1 cellular context compared by ENCODE assay signal in the genomic region with DNA sequence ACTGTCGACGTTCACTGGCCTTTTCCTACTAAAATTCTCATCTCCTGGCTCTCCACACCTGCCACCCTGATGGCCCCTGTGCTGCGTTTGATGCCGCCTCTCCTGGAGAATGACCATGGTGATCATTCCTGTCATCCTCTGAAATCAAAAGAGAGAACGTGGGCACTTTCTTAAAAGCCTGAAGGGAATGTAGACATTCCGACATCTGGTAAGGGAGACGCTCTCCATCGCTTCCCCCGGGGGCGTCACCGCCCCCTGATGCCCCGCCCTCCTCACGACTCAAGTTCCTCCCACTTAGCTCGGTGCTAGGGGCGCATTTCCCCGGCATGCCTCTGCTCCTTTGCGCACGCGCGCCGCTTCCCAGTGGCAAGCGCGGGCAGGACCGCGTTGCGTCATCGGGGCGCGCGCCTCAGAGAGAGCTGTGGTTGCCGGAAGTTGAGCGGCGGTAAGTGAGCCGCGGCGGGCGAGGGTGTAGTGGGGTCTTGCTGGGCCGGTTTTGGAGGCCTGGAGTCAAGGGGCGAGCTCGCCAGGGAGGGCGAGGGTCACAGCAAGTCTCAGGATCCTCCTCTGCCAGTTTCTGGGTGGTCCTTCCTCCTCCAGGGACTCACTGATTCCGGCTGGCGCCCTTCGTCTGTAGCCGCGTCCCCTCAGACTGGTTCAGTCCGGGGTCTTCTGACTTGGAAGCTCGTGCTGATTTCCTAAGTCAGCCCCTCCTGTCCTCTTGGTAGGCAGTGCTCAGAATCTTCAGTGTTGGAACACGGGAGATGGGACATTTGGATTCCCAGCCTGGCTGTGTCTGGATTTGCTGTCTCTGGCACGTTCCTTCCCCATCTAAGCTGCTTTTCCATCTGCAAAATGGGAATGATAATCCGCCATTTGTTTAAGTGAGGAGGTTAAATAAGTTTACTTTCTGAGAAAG.
TF ChIP-seq lines count a peak whose summit lies in the region.

ATG7 (plus strand) TSS at position 412 of the 919 bp plus-strand sequence. CDS start 26,299 bp downstream, outside the sequence.

TF ChIP-seq in WTC11, 78 proteins besides CTCF, POLR2A, EP300 and RAD21 (continued from another document):
- TF ChIP-seq, protein P1, sequence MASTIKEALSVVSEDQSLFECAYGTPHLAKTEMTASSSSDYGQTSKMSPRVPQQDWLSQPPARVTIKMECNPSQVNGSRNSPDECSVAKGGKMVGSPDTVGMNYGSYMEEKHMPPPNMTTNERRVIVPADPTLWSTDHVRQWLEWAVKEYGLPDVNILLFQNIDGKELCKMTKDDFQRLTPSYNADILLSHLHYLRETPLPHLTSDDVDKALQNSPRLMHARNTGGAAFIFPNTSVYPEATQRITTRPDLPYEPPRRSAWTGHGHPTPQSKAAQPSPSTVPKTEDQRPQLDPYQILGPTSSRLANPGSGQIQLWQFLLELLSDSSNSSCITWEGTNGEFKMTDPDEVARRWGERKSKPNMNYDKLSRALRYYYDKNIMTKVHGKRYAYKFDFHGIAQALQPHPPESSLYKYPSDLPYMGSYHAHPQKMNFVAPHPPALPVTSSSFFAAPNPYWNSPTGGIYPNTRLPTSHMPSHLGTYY (CRISPR knock-in tag; IDR thresholded peaks at IDR 0.05) = no peak
- TF ChIP-seq PRRX2 (CRISPR knock-in tag; IDR thresholded peaks at IDR 0.05) = no peak
- TF ChIP-seq, protein P2, sequence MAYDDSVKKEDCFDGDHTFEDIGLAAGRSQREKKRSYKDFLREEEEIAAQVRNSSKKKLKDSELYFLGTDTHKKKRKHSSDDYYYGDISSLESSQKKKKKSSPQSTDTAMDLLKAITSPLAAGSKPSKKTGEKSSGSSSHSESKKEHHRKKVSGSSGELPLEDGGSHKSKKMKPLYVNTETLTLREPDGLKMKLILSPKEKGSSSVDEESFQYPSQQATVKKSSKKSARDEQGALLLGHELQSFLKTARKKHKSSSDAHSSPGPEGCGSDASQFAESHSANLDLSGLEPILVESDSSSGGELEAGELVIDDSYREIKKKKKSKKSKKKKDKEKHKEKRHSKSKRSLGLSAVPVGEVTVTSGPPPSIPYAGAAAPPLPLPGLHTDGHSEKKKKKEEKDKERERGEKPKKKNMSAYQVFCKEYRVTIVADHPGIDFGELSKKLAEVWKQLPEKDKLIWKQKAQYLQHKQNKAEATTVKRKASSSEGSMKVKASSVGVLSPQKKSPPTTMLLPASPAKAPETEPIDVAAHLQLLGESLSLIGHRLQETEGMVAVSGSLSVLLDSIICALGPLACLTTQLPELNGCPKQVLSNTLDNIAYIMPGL (CRISPR knock-in tag; IDR thresholded peaks at IDR 0.05) = peak; percentile 42; the same call in 1 of the 2 replicates
- peak; percentile 76; the same call in 1 of the 2 replicates for TF ChIP-seq ZNF232 (CRISPR knock-in tag; IDR thresholded peaks at IDR 0.05)
- TF ChIP-seq ZNF263 (CRISPR knock-in tag; IDR thresholded peaks at IDR 0.05; ENCODE audit: low read depth) = no peak
- peak; percentile 66; the same call in 1 of the 2 replicates for TF ChIP-seq CREB1 (CRISPR knock-in tag; IDR thresholded peaks at IDR 0.05)
- TF ChIP-seq CBFB (CRISPR knock-in tag; IDR thresholded peaks at IDR 0.05; ENCODE audit: low read depth) = no peak
- no peak for TF ChIP-seq ZNF396 (CRISPR knock-in tag; IDR thresholded peaks at IDR 0.05; ENCODE audit: borderline replicate concordance)
- TF ChIP-seq FOXK1 (CRISPR knock-in tag; IDR thresholded peaks at IDR 0.05) = peak; percentile 100
- no peak; the same call in 1 of the 2 replicates for TF ChIP-seq TEAD1 (CRISPR knock-in tag; IDR thresholded peaks at IDR 0.05)
- no peak for TF ChIP-seq GTF2I (CRISPR knock-in tag; conservative IDR thresholded peaks at IDR 0.05)
- TF ChIP-seq NR3C1 (CRISPR knock-in tag; conservative IDR thresholded peaks at IDR 0.05; ENCODE audit: low read depth) = no peak
- no peak for TF ChIP-seq ZMAT4 (CRISPR knock-in tag; IDR thresholded peaks at IDR 0.05)
- no peak for TF ChIP-seq TCF7 (CRISPR knock-in tag; IDR thresholded peaks at IDR 0.05; ENCODE audit: low read depth)
- TF ChIP-seq ATF3 (CRISPR knock-in tag; conservative IDR thresholded peaks at IDR 0.05) = peak; percentile 96
- TF ChIP-seq TP53 (CRISPR knock-in tag; IDR thresholded peaks at IDR 0.05) = no peak
- TF ChIP-seq NFATC4 (CRISPR knock-in tag; IDR thresholded peaks at IDR 0.05) = no peak
- TF ChIP-seq JUN (CRISPR knock-in tag; IDR thresholded peaks at IDR 0.05) = no peak
- 0 out of 2 replicates have a peak, but pooled peaks have one; percentile 36 for TF ChIP-seq ETV6 (CRISPR knock-in tag; IDR thresholded peaks at IDR 0.05)
- TF ChIP-seq, protein P3, sequence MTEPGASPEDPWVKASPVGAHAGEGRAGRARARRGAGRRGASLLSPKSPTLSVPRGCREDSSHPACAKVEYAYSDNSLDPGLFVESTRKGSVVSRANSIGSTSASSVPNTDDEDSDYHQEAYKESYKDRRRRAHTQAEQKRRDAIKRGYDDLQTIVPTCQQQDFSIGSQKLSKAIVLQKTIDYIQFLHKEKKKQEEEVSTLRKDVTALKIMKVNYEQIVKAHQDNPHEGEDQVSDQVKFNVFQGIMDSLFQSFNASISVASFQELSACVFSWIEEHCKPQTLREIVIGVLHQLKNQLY (CRISPR knock-in tag; IDR thresholded peaks at IDR 0.05) = no peak
- no peak for TF ChIP-seq ZNF512 (CRISPR knock-in tag; IDR thresholded peaks at IDR 0.05; ENCODE audit: borderline replicate concordance)
- TF ChIP-seq E2F5 (CRISPR knock-in tag; IDR thresholded peaks at IDR 0.05) = peak; percentile 67; the same call in 1 of the 2 replicates
- TF ChIP-seq EMX1 (CRISPR knock-in tag; IDR thresholded peaks at IDR 0.05) = no peak
- TF ChIP-seq ZNF671 (CRISPR knock-in tag; IDR thresholded peaks at IDR 0.05) = no peak
- TF ChIP-seq SOX15 (CRISPR knock-in tag; IDR thresholded peaks at IDR 0.05) = no peak
- TF ChIP-seq ZNF317 (CRISPR knock-in tag; IDR thresholded peaks at IDR 0.05; ENCODE audit: borderline replicate concordance, low read depth) = no peak
- TF ChIP-seq IRF1 (CRISPR knock-in tag; IDR thresholded peaks at IDR 0.05) = no peak
- TF ChIP-seq MXD4 (CRISPR knock-in tag; IDR thresholded peaks at IDR 0.05; ENCODE audit: borderline replicate concordance) = no peak
- no peak for TF ChIP-seq E2F4 (CRISPR knock-in tag; IDR thresholded peaks at IDR 0.05; ENCODE audit: borderline replicate concordance, low read depth)
- TF ChIP-seq, protein P4, sequence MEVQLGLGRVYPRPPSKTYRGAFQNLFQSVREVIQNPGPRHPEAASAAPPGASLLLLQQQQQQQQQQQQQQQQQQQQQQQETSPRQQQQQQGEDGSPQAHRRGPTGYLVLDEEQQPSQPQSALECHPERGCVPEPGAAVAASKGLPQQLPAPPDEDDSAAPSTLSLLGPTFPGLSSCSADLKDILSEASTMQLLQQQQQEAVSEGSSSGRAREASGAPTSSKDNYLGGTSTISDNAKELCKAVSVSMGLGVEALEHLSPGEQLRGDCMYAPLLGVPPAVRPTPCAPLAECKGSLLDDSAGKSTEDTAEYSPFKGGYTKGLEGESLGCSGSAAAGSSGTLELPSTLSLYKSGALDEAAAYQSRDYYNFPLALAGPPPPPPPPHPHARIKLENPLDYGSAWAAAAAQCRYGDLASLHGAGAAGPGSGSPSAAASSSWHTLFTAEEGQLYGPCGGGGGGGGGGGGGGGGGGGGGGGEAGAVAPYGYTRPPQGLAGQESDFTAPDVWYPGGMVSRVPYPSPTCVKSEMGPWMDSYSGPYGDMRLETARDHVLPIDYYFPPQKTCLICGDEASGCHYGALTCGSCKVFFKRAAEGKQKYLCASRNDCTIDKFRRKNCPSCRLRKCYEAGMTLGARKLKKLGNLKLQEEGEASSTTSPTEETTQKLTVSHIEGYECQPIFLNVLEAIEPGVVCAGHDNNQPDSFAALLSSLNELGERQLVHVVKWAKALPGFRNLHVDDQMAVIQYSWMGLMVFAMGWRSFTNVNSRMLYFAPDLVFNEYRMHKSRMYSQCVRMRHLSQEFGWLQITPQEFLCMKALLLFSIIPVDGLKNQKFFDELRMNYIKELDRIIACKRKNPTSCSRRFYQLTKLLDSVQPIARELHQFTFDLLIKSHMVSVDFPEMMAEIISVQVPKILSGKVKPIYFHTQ (CRISPR knock-in tag; IDR thresholded peaks at IDR 0.05) = no peak
- TF ChIP-seq PREB (CRISPR knock-in tag; IDR thresholded peaks at IDR 0.05; ENCODE audit: borderline replicate concordance) = no peak
- no peak for TF ChIP-seq ZNF121 (CRISPR knock-in tag; IDR thresholded peaks at IDR 0.05)
- TF ChIP-seq ZNF425 (CRISPR knock-in tag; conservative IDR thresholded peaks at IDR 0.05) = no peak
- TF ChIP-seq ZNF138 (CRISPR knock-in tag; conservative IDR thresholded peaks at IDR 0.05) = no peak
- TF ChIP-seq HMGA2 (CRISPR knock-in tag; IDR thresholded peaks at IDR 0.05) = no peak
- peak; percentile 96 for TF ChIP-seq GABPB1 (CRISPR knock-in tag; IDR thresholded peaks at IDR 0.05)
- no peak for TF ChIP-seq NR1H2 (CRISPR knock-in tag; IDR thresholded peaks at IDR 0.05)
- TF ChIP-seq RELA (CRISPR knock-in tag; IDR thresholded peaks at IDR 0.05; ENCODE audit: borderline replicate concordance) = no peak
- no peak for TF ChIP-seq ZNF219 (CRISPR knock-in tag; IDR thresholded peaks at IDR 0.05; ENCODE audit: borderline replicate concordance)
- TF ChIP-seq FOXJ3 (CRISPR knock-in tag; IDR thresholded peaks at IDR 0.05; ENCODE audit: borderline replicate concordance) = no peak
- no peak for TF ChIP-seq NFYB (CRISPR knock-in tag; conservative IDR thresholded peaks at IDR 0.05; ENCODE audit: low read depth)
- no peak for TF ChIP-seq GRHL2 (CRISPR knock-in tag; IDR thresholded peaks at IDR 0.05; ENCODE audit: insufficient replicate concordance, severe bottlenecking)
- TF ChIP-seq FOXP1 (CRISPR knock-in tag; IDR thresholded peaks at IDR 0.05; ENCODE audit: borderline replicate concordance) = no peak; the same call in 1 of the 2 replicates
